16 cellular contexts compared by ENCODE assay signal in genomic region chr19:33316521-33317284, GRCh38.
"Had no signal": no experiment of that assay in that cellular context is flagged by ENCODE, and none has a peak within 500 bp of the region (broad histone marks: within the 10 kb centered on the region; RNA-seq: fewer than 3 reads in every experiment).

No MANE protein-coding gene starts in this region.

- H3K4me3 ChIP-seq: adrenal gland, smooth muscle cell, tibial nerve had no signal

- H3K36me3 Mint-ChIP-seq: activated naive CD4-positive, alpha-beta T cell treated with anti-CD3 and anti-CD28 coated beads, Interleukin-2, amount 10 ng/mL, durations not matched to agents 7 days and 5 days; natural killer cell treated with Interleukin-12 subunit alpha and Interleukin-12 subunit beta and Interleukin-15 and Interleukin-18, amount 100 ng/mL, for 72 hours; stimulated activated effector memory CD8-positive, alpha-beta T cell treated with anti-CD3 and anti-CD28 coated beads, Interleukin-12 subunit alpha, Interleukin-12 subunit beta, amount 100 ng/mL, for 72 hours had no signal

- H3K27me3 ChIP-seq: adrenal gland had no signal

- H3K9me3 Mint-ChIP-seq: activated CD4-positive, alpha-beta T cell treated with anti-CD3 and anti-CD28 coated beads, Interleukin-2, amount 10 ng/mL, durations not matched to agents 24 days and 14 days; activated T-helper 17 cell treated with anti-CD3 and anti-CD28 coated beads, Interleukin-2, amount 50 U/mL, for 72 hours; natural killer cell treated with Interleukin-12 subunit alpha and Interleukin-12 subunit beta and Interleukin-15 and Interleukin-18, amount 100 ng/mL, for 72 hours; stimulated activated effector memory CD8-positive, alpha-beta T cell treated with anti-CD3 and anti-CD28 coated beads, Interleukin-12 subunit alpha, Interleukin-12 subunit beta, amount 100 ng/mL, for 72 hours had no signal

- H3K9me3 ChIP-seq: adrenal gland, tibial nerve had no signal

- H3K4me2 ChIP-seq: smooth muscle cell had no signal

- H3K27ac Mint-ChIP-seq: activated B cell treated with CpG ODN at 0.5 μM for 24 hours; activated CD4-positive, alpha-beta T cell treated with anti-CD3 and anti-CD28 coated beads, Interleukin-2, amount 10 ng/mL, durations not matched to agents 24 days and 14 days; activated naive CD4-positive, alpha-beta T cell treated with anti-CD3 and anti-CD28 coated beads, Interleukin-2, amount 10 ng/mL, durations not matched to agents 7 days and 5 days; activated T-helper 17 cell treated with anti-CD3 and anti-CD28 coated beads, Interleukin-2, amount 50 U/mL, for 72 hours; natural killer cell treated with Interleukin-12 subunit alpha and Interleukin-12 subunit beta and Interleukin-15 and Interleukin-18, amount 100 ng/mL, for 72 hours; stimulated activated effector memory CD8-positive, alpha-beta T cell treated with anti-CD3 and anti-CD28 coated beads, Interleukin-12 subunit alpha, Interleukin-12 subunit beta, amount 100 ng/mL, for 72 hours had no signal

- H3K4me1 ChIP-seq: adrenal gland, tibial nerve had no signal

- H3K27ac ChIP-seq: adrenal gland, tibial nerve had no signal

- H3K4me1 Mint-ChIP-seq: activated B cell treated with CpG ODN at 0.5 μM for 24 hours; activated CD4-positive, alpha-beta T cell treated with anti-CD3 and anti-CD28 coated beads, Interleukin-2, amount 10 ng/mL, durations not matched to agents 24 days and 14 days; activated naive CD4-positive, alpha-beta T cell treated with anti-CD3 and anti-CD28 coated beads, Interleukin-2, amount 10 ng/mL, durations not matched to agents 7 days and 5 days; activated T-helper 17 cell treated with anti-CD3 and anti-CD28 coated beads, Interleukin-2, amount 50 U/mL, for 72 hours; stimulated activated effector memory CD8-positive, alpha-beta T cell treated with anti-CD3 and anti-CD28 coated beads, Interleukin-12 subunit alpha, Interleukin-12 subunit beta, amount 100 ng/mL, for 72 hours had no signal

- H3K4me3 Mint-ChIP-seq: activated B cell treated with CpG ODN at 0.5 μM for 24 hours; activated CD4-positive, alpha-beta T cell treated with anti-CD3 and anti-CD28 coated beads, Interleukin-2, amount 10 ng/mL, durations not matched to agents 24 days and 14 days; activated naive CD4-positive, alpha-beta T cell treated with anti-CD3 and anti-CD28 coated beads, Interleukin-2, amount 10 ng/mL, durations not matched to agents 7 days and 5 days; activated T-helper 17 cell treated with anti-CD3 and anti-CD28 coated beads, Interleukin-2, amount 50 U/mL, for 72 hours; natural killer cell treated with Interleukin-12 subunit alpha and Interleukin-12 subunit beta and Interleukin-15 and Interleukin-18, amount 100 ng/mL, for 72 hours; stimulated activated effector memory CD8-positive, alpha-beta T cell treated with anti-CD3 and anti-CD28 coated beads, Interleukin-12 subunit alpha, Interleukin-12 subunit beta, amount 100 ng/mL, for 72 hours had no signal

- DNase-seq: activated B cell treated with CpG ODN at 0.5 μM for 24 hours; activated CD4-positive, alpha-beta T cell treated with anti-CD3 and anti-CD28 coated beads, Interleukin-2, amount 10 ng/mL, durations not matched to agents 24 days and 14 days; activated naive CD4-positive, alpha-beta T cell treated with anti-CD3 and anti-CD28 coated beads, Interleukin-2, amount 10 ng/mL, durations not matched to agents 7 days and 5 days; activated T-cell treated with anti-CD3 and anti-CD28 coated beads for 4 hours; adrenal gland; caudate nucleus; cortex of kidney; erythroblast; hypothalamus; T-helper 2 cell had no signal

- H3K36me3 ChIP-seq: adrenal gland, tibial nerve had no signal

- FAIRE-seq: TTC549 had no signal
